In genomic region chr3:58041182-58041825, GRCh38 we compare ENCODE assay signal across 9 cellular contexts. TPM values are rescaled to one million over a fixed set of nuclear protein-coding genes. Genes with fewer than 3 reads are reported as not detected.
DNase-seq lines count a peak whose midpoint lies in the region; ATAC-seq and TF ChIP-seq lines count a peak whose summit lies in the region.
"Had no signal": no experiment of that assay in that cellular context is flagged by ENCODE, and none has a peak within 500 bp of the region (broad histone marks: within the 10 kb centered on the region; RNA-seq: fewer than 3 reads in every experiment).

No MANE protein-coding gene starts in this region.

- H3K79me2 ChIP-seq in PC-3 (ENCODE audit: low read length) (peaks cover 100% of the 10 kb centered on the region), smooth muscle cell (ENCODE audit: low read depth) (peaks cover 99% of the 10 kb centered on the region)

- no peaks in the 10 kb centered on the region for H3K27me3 ChIP-seq in PC-3 (ENCODE audit: low read length)
- no peaks in the 10 kb centered on the region for H3K27me3 ChIP-seq in smooth muscle cell (ENCODE audit: low read depth)
- no peaks in the 10 kb centered on the region for H3K27me3 ChIP-seq in effector memory CD4-positive, alpha-beta T cell (replicated peaks; ENCODE audit: control insufficient read depth, insufficient read depth, low read length, poor library complexity, severe bottlenecking)
- no peaks in the 10 kb centered on the region for H3K27me3 ChIP-seq in upper lobe of right lung

- no peak overlapping the region for H3K9ac ChIP-seq in PC-3 (ENCODE audit: low read length)
- no peak overlapping the region for H3K9ac ChIP-seq in smooth muscle cell (ENCODE audit: low read depth)

- H3K27ac ChIP-seq in PC-3 (ENCODE audit: low read length) (peak overlapping the region; percentile 44), smooth muscle cell (ENCODE audit: low read depth) (peak overlapping the region; percentile 80), upper lobe of right lung (no peak overlapping the region)
- no peak overlapping the region for H3K27ac ChIP-seq in effector memory CD4-positive, alpha-beta T cell (ENCODE audit: insufficient read depth, low read length, poor library complexity, severe bottlenecking)

- H3K4me2 ChIP-seq in PC-3 (ENCODE audit: low read length) (0 out of 2 replicates have a peak overlapping the region, but pooled peaks have one; percentile 1), smooth muscle cell (peak overlapping the region; percentile 70)

- H3K9me2 ChIP-seq in PC-3 (replicated peaks; ENCODE audit: low read length): no peaks in the 10 kb centered on the region

- WGBS in smooth muscle cell (ENCODE audit: low lambda C conversion rate): 48% methylated on average over 5 of the region's 5 CpGs

- ATAC-seq in GM21576 (IDR thresholded peaks at IDR 0.05; ENCODE audit: unreplicated experiment) (peak; percentile 19), PC-3 (peak; percentile 6; the same call in 1 of the 2 replicates), upper lobe of right lung (no peak)

- peak; percentile 26 for DNase-seq in PC-3
- DNase-seq in fibroblast of peridontal ligament (ENCODE audit: extremely low read depth): peak; percentile 32
- DNase-seq in smooth muscle cell (lab: John Stamatoyannopoulos, UW; ENCODE audit: unreplicated experiment): no peak
- DNase-seq in midbrain (lab: John Stamatoyannopoulos, UW): no peak
- DNase-seq in effector memory CD4-positive, alpha-beta T cell: no peak
- DNase-seq in cerebellar cortex (ENCODE audit: low spot score): no peak
- no peak for DNase-seq in upper lobe of right lung
- DNase-seq: NCI-H2029 treated with DMSO at 0.1 percent for 48 hours had no signal

- TF ChIP-seq CTCF in PC-3 (conservative IDR thresholded peaks at IDR 0.05; ENCODE audit: low read depth, low read length) (no peak), smooth muscle cell (IDR thresholded peaks at IDR 0.05; ENCODE audit: borderline replicate concordance, insufficient read depth, poor library complexity, severe bottlenecking) (no peak), upper lobe of right lung (IDR thresholded peaks at IDR 0.05) (no peak)

- POLR2A ChIA-PET in PC-3 (lab: Charles Lee; ENCODE audit: unreplicated experiment): no interaction called here

- H3F3A ChIP-seq in PC-3 (ENCODE audit: low read length, unreplicated experiment): peaks cover 6% of the 10 kb centered on the region
- peaks cover 30% of the 10 kb centered on the region for H3F3A ChIP-seq in smooth muscle cell (ENCODE audit: low read depth)

- intact Hi-C loops in PC-3 (cut with micrococcal nuclease) (no loop called here), upper lobe of right lung (cut with DNase I) (no loop called here)

- H3K4me3 ChIP-seq in PC-3 (ENCODE audit: low read length) (no peak overlapping the region), smooth muscle cell (no peak overlapping the region), upper lobe of right lung (no peak overlapping the region)
- H3K4me3 ChIP-seq in effector memory CD4-positive, alpha-beta T cell (ENCODE audit: insufficient read depth, low read depth, low read length, poor library complexity, severe bottlenecking): no peak overlapping the region

- peaks cover 60% of the 10 kb centered on the region for H4K20me1 ChIP-seq in PC-3 (ENCODE audit: low read length)
- H4K20me1 ChIP-seq in smooth muscle cell (ENCODE audit: low read depth): peaks cover 81% of the 10 kb centered on the region

- CTCF ChIA-PET in PC-3 (lab: Charles Lee): interaction anchor here (0.6 kb wide), 1 partner anchor 83 kb away, joined by 4 read pairs; no protein-coding TSS in a partner anchor

- H3K36me3 ChIP-seq in PC-3 (ENCODE audit: low read depth, low read length) (peaks cover 8% of the 10 kb centered on the region), smooth muscle cell (ENCODE audit: low read depth) (no peaks in the 10 kb centered on the region), upper lobe of right lung (no peaks in the 10 kb centered on the region)
- H3K36me3 ChIP-seq in effector memory CD4-positive, alpha-beta T cell (ENCODE audit: control insufficient read depth, insufficient read depth, low read length): no peaks in the 10 kb centered on the region

- peaks cover 77% of the 10 kb centered on the region for H3K4me1 ChIP-seq in PC-3 (ENCODE audit: insufficient read depth, low read length)
- H3K4me1 ChIP-seq in smooth muscle cell (ENCODE audit: low read depth): peaks cover 42% of the 10 kb centered on the region
- no peaks in the 10 kb centered on the region for H3K4me1 ChIP-seq in effector memory CD4-positive, alpha-beta T cell (ENCODE audit: control insufficient read depth, insufficient read depth, low read length, poor library complexity, severe bottlenecking)
- peaks cover 47% of the 10 kb centered on the region for H3K4me1 ChIP-seq in upper lobe of right lung

- H2AFZ ChIP-seq in PC-3 (ENCODE audit: low read length) (no peak overlapping the region), smooth muscle cell (ENCODE audit: low read depth) (no peak overlapping the region)

- no TSS peak for BruUV-seq in PC-3 (replicated peaks; lab: Mats Ljungman, UMichigan)

- H3K9me3 ChIP-seq in PC-3 (ENCODE audit: low read length) (no peaks in the 10 kb centered on the region), smooth muscle cell (replicated peaks; ENCODE audit: low read depth) (no peaks in the 10 kb centered on the region), upper lobe of right lung (no peaks in the 10 kb centered on the region)
- no peaks in the 10 kb centered on the region for H3K9me3 ChIP-seq in effector memory CD4-positive, alpha-beta T cell (ENCODE audit: control insufficient read depth, low read length)

RNA-seq across cellular contexts. Expression of gene FLNB, which starts 33.1 kb away (rescaled TPM):
- total RNA-seq in PC-3 (2014; rRNA removed) (505 and 546 TPM in 2 replicates), smooth muscle cell (106 and 145 TPM in 2 replicates), upper lobe of right lung (115 TPM)
- 52.7 and 85.9 TPM in 2 replicates for polyA plus RNA-seq in smooth muscle cell

Comparison
In these comparisons a context has a peak if more than half of its experiments do, and no peak if none do; other contexts are left out.
1. DNase-seq: peak in PC-3 (single experiment) and fibroblast of peridontal ligament (single experiment); none in smooth muscle cell (single experiment), midbrain (single experiment), effector memory CD4-positive, alpha-beta T cell (0 of 3), cerebellar cortex (single experiment) and upper lobe of right lung (single experiment).
2. H3K27ac ChIP-seq: peak in PC-3 (single experiment) and smooth muscle cell (single experiment); none in effector memory CD4-positive, alpha-beta T cell (single experiment) and upper lobe of right lung (single experiment).